Comparison of ENCODE assay signal across 35 cellular contexts in the genomic region with DNA sequence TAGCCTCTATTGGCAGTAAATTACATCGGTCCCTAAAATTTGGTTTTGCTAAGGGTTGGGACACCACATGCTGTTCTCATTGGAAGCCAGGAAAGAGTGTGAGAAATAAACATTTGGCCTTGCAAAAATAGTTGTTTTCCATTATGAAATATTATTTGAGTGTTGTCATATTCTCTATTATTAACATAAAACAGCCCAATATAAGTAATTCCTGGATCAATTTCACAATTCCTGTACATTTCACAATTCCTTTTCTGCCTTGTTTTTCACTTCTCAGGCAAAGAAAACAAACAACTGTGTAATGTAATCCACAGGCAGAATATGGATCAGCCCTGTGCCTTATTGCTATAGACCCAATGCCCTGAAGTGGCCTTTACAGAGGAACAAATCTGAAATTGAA. TPM values are rescaled to one million over a fixed set of nuclear protein-coding genes. Genes with fewer than 3 reads are reported as not detected.
"Had no signal": no experiment of that assay in that cellular context is flagged by ENCODE, and none has a peak within 500 bp of the region (broad histone marks: within the 10 kb centered on the region; RNA-seq: fewer than 3 reads in every experiment).

No MANE protein-coding gene starts in this region.

- H3K36me3 ChIP-seq: ascending aorta, breast epithelium, cardiac muscle cell, colonic mucosa, gastrocnemius medialis, heart left ventricle had no signal

- H3K27me3 Mint-ChIP-seq: activated CD4-positive, alpha-beta T cell treated with anti-CD3 and anti-CD28 coated beads, Interleukin-2, amount 10 ng/mL, durations not matched to agents 24 days and 14 days; activated naive CD8-positive, alpha-beta T cell treated with anti-CD3 and anti-CD28 coated beads for 36 hours had no signal

- H3K4me3 Mint-ChIP-seq: activated CD4-positive, alpha-beta memory T cell treated with anti-CD3 and anti-CD28 coated beads for 36 hours; activated CD4-positive, alpha-beta T cell treated with anti-CD3 and anti-CD28 coated beads for 36 hours; activated CD4-positive, alpha-beta T cell treated with anti-CD3 and anti-CD28 coated beads, Interleukin-2, amount 10 ng/mL, durations not matched to agents 24 days and 14 days; activated CD8-positive, alpha-beta memory T cell treated with anti-CD3 and anti-CD28 coated beads, Interleukin-2, amount 10 ng/mL, durations not matched to agents 7 days and 5 days; activated CD8-positive, alpha-beta T cell treated with anti-CD3 and anti-CD28 coated beads, Interleukin-2, amount 10 ng/mL, durations not matched to agents 7 days and 5 days; activated naive CD4-positive, alpha-beta T cell treated with anti-CD3 and anti-CD28 coated beads for 36 hours; activated naive CD4-positive, alpha-beta T cell treated with anti-CD3 and anti-CD28 coated beads, Interleukin-2, amount 50 U/mL, for 24 hours; activated naive CD8-positive, alpha-beta T cell treated with anti-CD3 and anti-CD28 coated beads for 36 hours; activated naive CD8-positive, alpha-beta T cell treated with anti-CD3 and anti-CD28 coated beads, Interleukin-2, amount 50 U/mL, for 24 hours; activated T-helper 1 cell treated with anti-CD3 and anti-CD28 coated beads, Interleukin-12 subunit alpha, Interleukin-12 subunit beta, Interleukin-2, Interleukin-4 antibody, amounts not matched to agents 30 ng/mL and 10 ng/mL and 1 ng/mL, durations not matched to agents 14 hours and 24 hours and 36 hours; brain; endodermal cell had no signal

- H3K4me1 Mint-ChIP-seq: activated CD4-positive, alpha-beta T cell treated with anti-CD3 and anti-CD28 coated beads for 36 hours; activated CD4-positive, alpha-beta T cell treated with anti-CD3 and anti-CD28 coated beads, Interleukin-2, amount 10 ng/mL, durations not matched to agents 24 days and 14 days; activated CD8-positive, alpha-beta memory T cell treated with anti-CD3 and anti-CD28 coated beads, Interleukin-2, amount 10 ng/mL, durations not matched to agents 7 days and 5 days; activated naive CD4-positive, alpha-beta T cell treated with anti-CD3 and anti-CD28 coated beads, Interleukin-2, amount 50 U/mL, for 24 hours; activated naive CD8-positive, alpha-beta T cell treated with anti-CD3 and anti-CD28 coated beads for 36 hours; activated naive CD8-positive, alpha-beta T cell treated with anti-CD3 and anti-CD28 coated beads, Interleukin-2, amount 50 U/mL, for 24 hours; brain had no signal

- H3K9me3 Mint-ChIP-seq: activated CD4-positive, alpha-beta memory T cell treated with anti-CD3 and anti-CD28 coated beads for 36 hours; activated CD4-positive, alpha-beta T cell treated with anti-CD3 and anti-CD28 coated beads, Interleukin-2, amount 10 ng/mL, durations not matched to agents 24 days and 14 days; activated naive CD4-positive, alpha-beta T cell treated with anti-CD3 and anti-CD28 coated beads for 36 hours; activated naive CD4-positive, alpha-beta T cell treated with anti-CD3 and anti-CD28 coated beads, Interleukin-2, amount 50 U/mL, for 24 hours; activated naive CD8-positive, alpha-beta T cell treated with anti-CD3 and anti-CD28 coated beads for 36 hours; activated naive CD8-positive, alpha-beta T cell treated with anti-CD3 and anti-CD28 coated beads, Interleukin-2, amount 50 U/mL, for 24 hours; activated T-helper 1 cell treated with anti-CD3 and anti-CD28 coated beads, Interleukin-12 subunit alpha, Interleukin-12 subunit beta, Interleukin-2, Interleukin-4 antibody, amounts not matched to agents 30 ng/mL and 10 ng/mL and 1 ng/mL, durations not matched to agents 14 hours and 24 hours and 36 hours; activated T-helper 2 cell treated with anti-CD3 and anti-CD28 coated beads, Interferon-gamma antibody, Interleukin-2, Interleukin-4, amounts not matched to agents 10 μg/mL and 5 μg/mL and 100 μg/mL, durations not matched to agents 14 hours and 24 hours and 36 hours; brain; endodermal cell had no signal

- H3K9me3 ChIP-seq: ascending aorta, breast epithelium, colonic mucosa, gastrocnemius medialis, heart left ventricle had no signal

- H3K4me1 ChIP-seq: ascending aorta, breast epithelium, foreskin keratinocyte, gastrocnemius medialis, heart left ventricle had no signal

- ATAC-seq: activated CD4-positive, alpha-beta T cell treated with anti-CD3 and anti-CD28 coated beads for 36 hours; activated CD8-positive, alpha-beta memory T cell treated with anti-CD3 and anti-CD28 coated beads, Interleukin-2, amount 10 ng/mL, durations not matched to agents 7 days and 5 days; activated CD8-positive, alpha-beta T cell treated with anti-CD3 and anti-CD28 coated beads, Interleukin-2, amount 10 ng/mL, durations not matched to agents 7 days and 5 days; activated naive CD8-positive, alpha-beta T cell treated with anti-CD3 and anti-CD28 coated beads, Interleukin-2, amount 50 U/mL, for 24 hours; esophagus mucosa; foreskin keratinocyte; gastrocnemius medialis; heart left ventricle had no signal

- DNase-seq: activated CD4-positive, alpha-beta memory T cell treated with anti-CD3 and anti-CD28 coated beads for 36 hours; activated CD4-positive, alpha-beta T cell treated with anti-CD3 and anti-CD28 coated beads for 36 hours; activated CD4-positive, alpha-beta T cell treated with anti-CD3 and anti-CD28 coated beads, Interleukin-2, amount 10 ng/mL, durations not matched to agents 24 days and 14 days; activated CD4-positive, CD25-positive, alpha-beta regulatory T cell; activated CD4-positive, CD25-positive, alpha-beta regulatory T cell treated with anti-CD3 and anti-CD28 coated beads, Interleukin-2, amount 50 U/mL, for 72 hours; activated CD8-positive, alpha-beta memory T cell treated with anti-CD3 and anti-CD28 coated beads, Interleukin-2, amount 10 ng/mL, durations not matched to agents 7 days and 5 days; activated CD8-positive, alpha-beta memory T cell treated with anti-CD3 and anti-CD28 coated beads, Interleukin-2, amount 50 U/mL, for 4 hours; activated CD8-positive, alpha-beta T cell treated with anti-CD3 and anti-CD28 coated beads, Interleukin-2, amount 10 ng/mL, durations not matched to agents 7 days and 5 days; activated effector memory CD4-positive, alpha-beta T cell treated with anti-CD3 and anti-CD28 coated beads, Interleukin-2, amount 50 U/mL, for 16 hours; activated naive CD4-positive, alpha-beta T cell treated with anti-CD3 and anti-CD28 coated beads for 36 hours; activated naive CD8-positive, alpha-beta T cell treated with anti-CD3 and anti-CD28 coated beads for 36 hours; activated naive CD8-positive, alpha-beta T cell treated with anti-CD3 and anti-CD28 coated beads, Interleukin-2, amount 50 U/mL, for 24 hours; activated T-cell treated with anti-CD3 and anti-CD28 coated beads, Interleukin-2, amount 50 U/mL, for 1 hour; activated T-cell treated with anti-CD3 and anti-CD28 coated beads, Interleukin-2, amount 50 U/mL, for 48 hours; central memory CD4-positive, alpha-beta T cell; cerebellar nuclear complex; colonic mucosa; effector memory CD4-positive, alpha-beta T cell; endodermal cell; foreskin keratinocyte; gastrocnemius medialis; glutamatergic neuron; heart left ventricle; T-helper 2 cell had no signal

- H3K27me3 ChIP-seq: ascending aorta, breast epithelium, cardiac muscle cell, colonic mucosa, foreskin keratinocyte, gastrocnemius medialis, heart left ventricle had no signal

- H3K27ac Mint-ChIP-seq: activated CD4-positive, alpha-beta memory T cell treated with anti-CD3 and anti-CD28 coated beads for 36 hours; activated CD4-positive, alpha-beta T cell treated with anti-CD3 and anti-CD28 coated beads for 36 hours; activated CD4-positive, alpha-beta T cell treated with anti-CD3 and anti-CD28 coated beads, Interleukin-2, amount 10 ng/mL, durations not matched to agents 24 days and 14 days; activated CD8-positive, alpha-beta memory T cell treated with anti-CD3 and anti-CD28 coated beads, Interleukin-2, amount 10 ng/mL, durations not matched to agents 7 days and 5 days; activated CD8-positive, alpha-beta T cell treated with anti-CD3 and anti-CD28 coated beads, Interleukin-2, amount 10 ng/mL, durations not matched to agents 7 days and 5 days; activated naive CD4-positive, alpha-beta T cell treated with anti-CD3 and anti-CD28 coated beads for 36 hours; activated naive CD4-positive, alpha-beta T cell treated with anti-CD3 and anti-CD28 coated beads, Interleukin-2, amount 50 U/mL, for 24 hours; activated naive CD8-positive, alpha-beta T cell treated with anti-CD3 and anti-CD28 coated beads for 36 hours; activated naive CD8-positive, alpha-beta T cell treated with anti-CD3 and anti-CD28 coated beads, Interleukin-2, amount 50 U/mL, for 24 hours; activated T-helper 1 cell treated with anti-CD3 and anti-CD28 coated beads, Interleukin-12 subunit alpha, Interleukin-12 subunit beta, Interleukin-2, Interleukin-4 antibody, amounts not matched to agents 30 ng/mL and 10 ng/mL and 1 ng/mL, durations not matched to agents 14 hours and 24 hours and 36 hours; activated T-helper 2 cell treated with anti-CD3 and anti-CD28 coated beads, Interferon-gamma antibody, Interleukin-2, Interleukin-4, amounts not matched to agents 10 μg/mL and 5 μg/mL and 100 μg/mL, durations not matched to agents 14 hours and 24 hours and 36 hours; brain; endodermal cell had no signal

- H3K4me3 ChIP-seq: ascending aorta, breast epithelium, cardiac muscle cell, colonic mucosa, gastrocnemius medialis, heart left ventricle had no signal

- H3K27ac ChIP-seq: ascending aorta, breast epithelium, cardiac muscle cell, colonic mucosa, foreskin keratinocyte, gastrocnemius medialis, heart left ventricle had no signal

- H3K36me3 Mint-ChIP-seq: activated CD4-positive, alpha-beta memory T cell treated with anti-CD3 and anti-CD28 coated beads for 36 hours; activated CD8-positive, alpha-beta memory T cell treated with anti-CD3 and anti-CD28 coated beads, Interleukin-2, amount 10 ng/mL, durations not matched to agents 7 days and 5 days; activated naive CD4-positive, alpha-beta T cell treated with anti-CD3 and anti-CD28 coated beads, Interleukin-2, amount 50 U/mL, for 24 hours; activated naive CD8-positive, alpha-beta T cell treated with anti-CD3 and anti-CD28 coated beads for 36 hours; brain had no signal

RNA-seq across cellular contexts. Expression of a gene that starts 40.5 kb away (rescaled TPM):
- total RNA-seq: activated CD4-positive, alpha-beta memory T cell treated with anti-CD3 and anti-CD28 coated beads for 36 hours; activated CD4-positive, alpha-beta T cell treated with anti-CD3 and anti-CD28 coated beads for 36 hours; activated CD4-positive, alpha-beta T cell treated with anti-CD3 and anti-CD28 coated beads, Interleukin-2, amount 10 ng/mL, durations not matched to agents 24 days and 14 days; activated CD8-positive, alpha-beta memory T cell treated with anti-CD3 and anti-CD28 coated beads for 36 hours; activated CD8-positive, alpha-beta memory T cell treated with anti-CD3 and anti-CD28 coated beads, Interleukin-2, amount 10 ng/mL, durations not matched to agents 7 days and 5 days; activated CD8-positive, alpha-beta T cell treated with anti-CD3 and anti-CD28 coated beads, Interleukin-2, amount 10 ng/mL, durations not matched to agents 7 days and 5 days; activated naive CD4-positive, alpha-beta T cell treated with anti-CD3 and anti-CD28 coated beads for 36 hours; activated naive CD8-positive, alpha-beta T cell treated with anti-CD3 and anti-CD28 coated beads for 36 hours; activated T-helper 1 cell treated with anti-CD3 and anti-CD28 coated beads, Interleukin-12 subunit alpha, Interleukin-12 subunit beta, Interleukin-2, Interleukin-4 antibody, amounts not matched to agents 30 ng/mL and 10 ng/mL and 1 ng/mL, durations not matched to agents 14 hours and 24 hours and 36 hours; activated T-helper 2 cell treated with anti-CD3 and anti-CD28 coated beads, Interferon-gamma antibody, Interleukin-2, Interleukin-4, amounts not matched to agents 10 μg/mL and 5 μg/mL and 100 μg/mL, durations not matched to agents 14 hours and 24 hours and 36 hours; ascending aorta; breast epithelium; cardiac muscle cell; colonic mucosa; dermis microvascular lymphatic vessel endothelial cell; endodermal cell; esophagus mucosa; foreskin keratinocyte; gastrocnemius medialis; heart left ventricle; T-helper 1 cell treated with Interleukin-12 subunit alpha and Interleukin-12 subunit beta and Interleukin-4 antibody, amounts not matched to agents 30 ng/mL and 1 ng/mL, for 36 hours had no signal
